Comparison of ENCODE assay signal across 8 cellular contexts in the genomic region with DNA sequence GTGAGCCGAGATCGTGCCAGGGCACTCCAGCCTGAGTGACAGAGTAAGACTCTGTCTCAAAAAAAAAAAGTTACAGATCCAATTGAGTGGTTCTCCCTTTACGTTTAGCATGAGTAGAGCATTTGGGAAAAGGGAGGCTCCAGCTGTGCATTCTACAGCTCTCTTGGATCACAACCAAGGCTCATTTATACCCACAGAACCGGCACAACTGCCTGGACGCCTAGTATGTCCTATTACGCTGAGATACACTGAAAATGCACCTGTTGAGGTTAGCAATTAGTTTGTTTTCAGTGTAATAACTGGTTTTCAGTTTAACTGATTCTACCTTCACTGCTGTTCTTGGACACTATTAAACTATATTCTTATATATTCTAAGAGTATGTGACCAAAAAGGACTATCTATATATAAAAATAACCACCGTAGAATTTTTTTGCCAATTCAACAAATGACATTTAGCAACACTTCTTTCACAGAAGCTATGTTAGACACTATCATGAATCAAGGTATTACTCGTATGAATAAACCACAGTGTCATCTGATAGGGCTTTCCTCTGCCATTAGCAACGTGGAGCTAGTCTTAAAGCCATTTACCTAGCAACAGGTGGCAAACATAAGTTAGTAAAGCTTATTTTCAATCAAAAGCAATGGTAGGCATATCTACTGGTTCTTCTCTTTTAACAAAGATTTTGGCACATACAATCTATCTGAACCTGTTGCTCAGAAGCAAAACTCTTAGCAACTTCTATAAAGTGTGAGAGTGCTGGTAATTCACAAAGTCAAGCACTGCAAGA. TPM values are rescaled to one million over a fixed set of nuclear protein-coding genes. Genes with fewer than 3 reads are reported as not detected.
DNase-seq lines count a peak whose midpoint lies in the region; ATAC-seq and TF ChIP-seq lines count a peak whose summit lies in the region.

No MANE protein-coding gene starts in this region.

- H3K27ac ChIP-seq in HEK293 (ENCODE audit: extremely low read depth, low read depth, low read length), result no peak overlapping the region
- peak overlapping the region; percentile 84; the same call in 1 of the 2 replicates for H3K27ac ChIP-seq in Panc1 (ENCODE audit: low read length)
- H3K27ac ChIP-seq in esophagus (ENCODE audit: low read depth in 2 of 2, low read length in 1 of 2), result peak overlapping the region; percentile 57 to 77
- peak overlapping the region; percentile 97 to 99 (median 98) for H3K27ac ChIP-seq in gastrocnemius medialis

- H3K27me3 ChIP-seq in Panc1 (ENCODE audit: control insufficient read depth, insufficient read depth, low read length) (no peaks in the 10 kb centered on the region), esophagus (ENCODE audit: control insufficient read depth in 1 of 2, insufficient read depth in 2 of 2, low read length in 2 of 2) (no peaks in the 10 kb centered on the region), gastrocnemius medialis (no peaks in the 10 kb centered on the region)

- ATAC-seq in Panc1 (no peak), gastrocnemius medialis (no peak), GM21723 (IDR thresholded peaks at IDR 0.05; ENCODE audit: unreplicated experiment) (no peak)

- intact Hi-C loops in Panc1 (cut with micrococcal nuclease; ENCODE audit: unreplicated experiment) (no loop called here), gastrocnemius medialis (cut with DNase I; ENCODE audit: low total_unique reads) (loop anchor here (1.0 to 10.0 kb wide), 3 partner anchors 305 to 1992 kb away; a partner anchor contains a TSS)

- in situ Hi-C loops in Panc1 (cut with HindIII; ENCODE audit: low pct_unique_long_range_greater_than_20kb, low sequenced_read_pairs) (no loop called here), gastrocnemius medialis (cut with MboI; ENCODE audit: low sequenced_read_pairs in 4 of 4) (no loop called here)

- DNase-seq in Panc1 (ENCODE audit: low read depth, low spot score), result no peak
- DNase-seq in gastrocnemius medialis, result no peak
- DNase-seq in SKM-1 (lab: John Stamatoyannopoulos, UW; ENCODE audit: unreplicated experiment), result no peak
- DNase-seq in iPS-NIHi7 (ENCODE audit: extremely low spot score), result no peak
- no peak for DNase-seq in SIG-M5 (lab: John Stamatoyannopoulos, UW)

- no peak for TF ChIP-seq CTCF in HEK293 (tag by site-specific recombination; IDR thresholded peaks at IDR 0.05)
- TF ChIP-seq CTCF in Panc1 (IDR thresholded peaks at IDR 0.05), result no peak
- TF ChIP-seq CTCF in gastrocnemius medialis (IDR thresholded peaks at IDR 0.05 in 4 of 5, conservative IDR thresholded peaks at IDR 0.05 in 1 of 5), result no peak

- BruUV-seq in Panc1 (replicated peaks; lab: Mats Ljungman, UMichigan), result no TSS peak

- H3K4me1 ChIP-seq in HEK293 (ENCODE audit: control insufficient read depth, insufficient read depth, low read length) (no peaks in the 10 kb centered on the region; the same call in 1 of the 2 replicates), Panc1 (ENCODE audit: control insufficient read depth, insufficient read depth, low read length) (peaks cover 7% of the 10 kb centered on the region), esophagus (ENCODE audit: control insufficient read depth in 2 of 2, insufficient read depth in 2 of 2, low read length in 1 of 2) (peaks cover 0 to 2% of the 10 kb centered on the region in 2 donors), gastrocnemius medialis (peaks cover 44 to 51% of the 10 kb centered on the region in 2 donors)

- TF ChIP-seq POLR2A in gastrocnemius medialis (IDR thresholded peaks at IDR 0.05), result no peak

- H3K9me3 ChIP-seq in HEK293 (ENCODE audit: control insufficient read depth, insufficient read depth, low read depth, low read length) (no peaks in the 10 kb centered on the region), Panc1 (ENCODE audit: control insufficient read depth, insufficient read depth, low read depth, low read length) (no peaks in the 10 kb centered on the region), esophagus (ENCODE audit: control insufficient read depth in 2 of 2, insufficient read depth in 1 of 2, low read depth in 1 of 2, low read length in 1 of 2) (no peaks in the 10 kb centered on the region), gastrocnemius medialis (no peaks in the 10 kb centered on the region)

- POLR2A ChIA-PET in HEK293 (lab: Yijun Ruan, JAX) (no interaction called here), Panc1 (lab: Charles Lee) (interaction anchor here (1.0 kb wide), 1 partner anchor 9 kb away, joined by 12 read pairs; no protein-coding TSS in a partner anchor)

- H3K36me3 ChIP-seq in HEK293 (ENCODE audit: control insufficient read depth in 2 of 2, insufficient read depth in 1 of 2, low read length in 2 of 2) (peaks cover 6 to 21% of the 10 kb centered on the region in 2 experiments; a peak in 2 of 3 replicates), Panc1 (ENCODE audit: control insufficient read depth, insufficient read depth, low read length) (peaks cover 3% of the 10 kb centered on the region; the same call in 1 of the 2 replicates), esophagus (ENCODE audit: control insufficient read depth in 2 of 2, insufficient read depth in 2 of 2, low read length in 1 of 2) (no peaks in the 10 kb centered on the region), gastrocnemius medialis (peaks cover 0 to 3% of the 10 kb centered on the region in 2 donors)

- CTCF ChIA-PET in HEK293 (lab: Yijun Ruan, JAX) (interaction anchor here (0.6 to 0.7 kb wide), 2 partner anchors 383 to 568 kb away, joined by 3 read pairs; no protein-coding TSS in a partner anchor), Panc1 (lab: Charles Lee) (no interaction called here)

- 39 to 50% methylated on average over 9 of the region's 9 CpGs for WGBS in esophagus, 2 donors

- H3K4me3 ChIP-seq in HEK293 (ENCODE audit: low read depth, low read length), result peak overlapping the region; percentile 66; the same call in 1 of the 2 replicates
- H3K4me3 ChIP-seq in Panc1 (ENCODE audit: low read depth in 2 of 2, low read length in 2 of 2), result peak overlapping the region in 1 of 2 experiments; percentile 73; a peak in 3 of 4 replicates
- peak overlapping the region in 1 of 2 donors; percentile 87 for H3K4me3 ChIP-seq in esophagus (ENCODE audit: low read depth in 1 of 2, low read length in 2 of 2)
- H3K4me3 ChIP-seq in gastrocnemius medialis, result peak overlapping the region; percentile 63 to 95 (median 87)

TF ChIP-seq in HEK293, 187 proteins besides CTCF, POLR2A, EP300 and RAD21:
- TF ChIP-seq SCRT1 (tag by site-specific recombination; IDR thresholded peaks at IDR 0.05; ENCODE audit: borderline replicate concordance), result peak; percentile 79
- TF ChIP-seq SCRT2 (tag by site-specific recombination; IDR thresholded peaks at IDR 0.05), result peak; percentile 95
- TF ChIP-seq, protein P1, sequence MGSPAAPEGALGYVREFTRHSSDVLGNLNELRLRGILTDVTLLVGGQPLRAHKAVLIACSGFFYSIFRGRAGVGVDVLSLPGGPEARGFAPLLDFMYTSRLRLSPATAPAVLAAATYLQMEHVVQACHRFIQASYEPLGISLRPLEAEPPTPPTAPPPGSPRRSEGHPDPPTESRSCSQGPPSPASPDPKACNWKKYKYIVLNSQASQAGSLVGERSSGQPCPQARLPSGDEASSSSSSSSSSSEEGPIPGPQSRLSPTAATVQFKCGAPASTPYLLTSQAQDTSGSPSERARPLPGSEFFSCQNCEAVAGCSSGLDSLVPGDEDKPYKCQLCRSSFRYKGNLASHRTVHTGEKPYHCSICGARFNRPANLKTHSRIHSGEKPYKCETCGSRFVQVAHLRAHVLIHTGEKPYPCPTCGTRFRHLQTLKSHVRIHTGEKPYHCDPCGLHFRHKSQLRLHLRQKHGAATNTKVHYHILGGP (tag by site-specific recombination; IDR thresholded peaks at IDR 0.05), result no peak

RNA-seq across cellular contexts. Expression of a gene that starts 3.6 kb away (rescaled TPM):
- total RNA-seq in Panc1 (2021; ENCODE audit: unreplicated experiment) (31.5 TPM), gastrocnemius medialis (10 to 100 TPM; 32.6 to 61.1 (median 47.9) TPM)
- 8.9 TPM for polyA plus RNA-seq in Panc1 (2012; ENCODE audit: insufficient read length)
- 1 to 10 TPM; 7.8 to 8.3 TPM for polyA plus RNA-seq in esophagus
